ENCODE assay signal across 18 cellular contexts in genomic region chr22:16603448-16603768, GRCh38. TPM values are rescaled to one million over a fixed set of nuclear protein-coding genes. Genes with fewer than 3 reads are reported as not detected.
DNase-seq lines count a peak whose midpoint lies in the region; ATAC-seq, FAIRE-seq and TF ChIP-seq lines count a peak whose summit lies in the region.
"Had no signal": no experiment of that assay in that cellular context is flagged by ENCODE, and none has a peak within 500 bp of the region (broad histone marks: within the 10 kb centered on the region; RNA-seq: fewer than 3 reads in every experiment).

No MANE protein-coding gene starts in this region.

- H3K27me3 Mint-ChIP-seq in activated CD4-positive, alpha-beta T cell treated with anti-CD3 and anti-CD28 coated beads for 36 hours = peaks cover 28% of the 10 kb centered on the region
- H3K27me3 Mint-ChIP-seq: brain had no signal

- H3K9me3 Mint-ChIP-seq in activated CD4-positive, alpha-beta T cell treated with anti-CD3 and anti-CD28 coated beads for 36 hours (ENCODE audit: low read depth) = no peaks in the 10 kb centered on the region

- peaks cover 0 to 11% (median 4%) of the 10 kb centered on the region in 3 donors for H3K4me1 ChIP-seq in esophagus squamous epithelium
- H3K4me1 ChIP-seq in skeletal muscle tissue (ENCODE audit: control insufficient read depth in 3 of 3, insufficient read depth in 3 of 3, low read length in 3 of 3) = no peaks in the 10 kb centered on the region
- no peaks in the 10 kb centered on the region for H3K4me1 ChIP-seq in hepatocyte (ENCODE audit: insufficient read depth)

- POLR2A ChIA-PET in activated CD4-positive, alpha-beta T cell treated with anti-CD3 and anti-CD28 coated beads for 36 hours (lab: Charles Lee) = no interaction called here

- intact Hi-C loops in activated CD4-positive, alpha-beta T cell treated with anti-CD3 and anti-CD28 coated beads for 36 hours (cut with DNase I, micrococcal nuclease) = no loop called here
- intact Hi-C loops in esophagus squamous epithelium (cut with DNase I) = no loop called here

- H3K27me3 ChIP-seq in esophagus squamous epithelium = peaks cover 0 to 84% (median 0%) of the 10 kb centered on the region in 4 donors
- H3K27me3 ChIP-seq in skeletal muscle tissue (ENCODE audit: control insufficient read depth in 3 of 3, insufficient read depth in 3 of 3, low read length in 3 of 3) = peaks cover 3 to 9% (median 8%) of the 10 kb centered on the region in 3 donors
- H3K27me3 ChIP-seq in hepatocyte = no peaks in the 10 kb centered on the region

- no peak overlapping the region for H2AFZ ChIP-seq in hepatocyte

- H4K20me1 ChIP-seq in hepatocyte (ENCODE audit: insufficient read depth, poor library complexity, severe bottlenecking) = no peaks in the 10 kb centered on the region

- no peaks in the 10 kb centered on the region for H3K9me2 ChIP-seq in hepatocyte (replicated peaks; ENCODE audit: insufficient read depth)

- no peak overlapping the region for H3K9ac ChIP-seq in SK-N-MC (ENCODE audit: insufficient read length)
- peak overlapping the region in 1 of 3 donors; percentile 23 for H3K9ac ChIP-seq in skeletal muscle tissue (ENCODE audit: low read depth in 1 of 3, low read length in 3 of 3)

- no peaks in the 10 kb centered on the region for H3K79me2 ChIP-seq in hepatocyte

- TF ChIP-seq POLR2A in esophagus squamous epithelium (IDR thresholded peaks at IDR 0.05) = no peak

- no peak overlapping the region for H3K27ac Mint-ChIP-seq in activated CD4-positive, alpha-beta T cell treated with anti-CD3 and anti-CD28 coated beads for 36 hours
- H3K27ac Mint-ChIP-seq: brain had no signal

- CTCF ChIA-PET in activated CD4-positive, alpha-beta T cell treated with anti-CD3 and anti-CD28 coated beads for 36 hours (lab: Charles Lee) = interaction anchor here (1.0 kb wide), 1 partner anchor 57 kb away, joined by 3 read pairs; no protein-coding TSS in a partner anchor

- ATAC-seq in activated CD4-positive, alpha-beta T cell treated with anti-CD3 and anti-CD28 coated beads for 36 hours = no peak
- ATAC-seq: mucosa of descending colon had no signal

- peaks cover 10% of the 10 kb centered on the region for H3K4me1 Mint-ChIP-seq in activated CD4-positive, alpha-beta T cell treated with anti-CD3 and anti-CD28 coated beads for 36 hours
- H3K4me1 Mint-ChIP-seq: brain had no signal

- DNase-seq in activated CD4-positive, alpha-beta T cell treated with anti-CD3 and anti-CD28 coated beads for 36 hours = no peak
- DNase-seq in activated CD4-positive, alpha-beta T cell treated with anti-CD3 and anti-CD28 coated beads, Interleukin-2, amount 50 U/mL, for 1 hour = no peak
- DNase-seq in SK-N-MC (ENCODE audit: low read depth, low spot score) (no peak), esophagus squamous epithelium (lab: John Stamatoyannopoulos, UW) (no peak), substantia nigra (lab: John Stamatoyannopoulos, UW) (no peak), urothelium cell line (ENCODE audit: low spot score) (no peak), hepatocyte (ENCODE audit: low spot score) (no peak)
- DNase-seq: GF-D8, kidney, mucosa of descending colon, NCI-H2107, NCI-H82 had no signal

- H3K4me3 Mint-ChIP-seq in activated CD4-positive, alpha-beta T cell treated with anti-CD3 and anti-CD28 coated beads for 36 hours = peak overlapping the region; percentile 48
- H3K4me3 Mint-ChIP-seq: brain had no signal

- WGBS in esophagus squamous epithelium, 2 donors = 13 to 16% methylated on average over 6 of the region's 6 CpGs
- WGBS in hepatocyte (ENCODE audit: low lambda C conversion rate, missing lambda C conversion rate) = 60% methylated on average over 6 of the region's 6 CpGs

- H3K36me3 ChIP-seq in SK-N-MC (ENCODE audit: insufficient read depth, low read length) (no peaks in the 10 kb centered on the region), esophagus squamous epithelium (no peaks in the 10 kb centered on the region), skeletal muscle tissue (ENCODE audit: control insufficient read depth in 3 of 3, insufficient read depth in 3 of 3, low read length in 3 of 3) (no peaks in the 10 kb centered on the region), hepatocyte (replicated peaks; ENCODE audit: insufficient read depth, low read depth) (no peaks in the 10 kb centered on the region)

- no peaks in the 10 kb centered on the region for H3K9me3 ChIP-seq in SK-N-MC (ENCODE audit: low read depth, low read length)
- H3K9me3 ChIP-seq in esophagus squamous epithelium = no peaks in the 10 kb centered on the region
- H3K9me3 ChIP-seq in skeletal muscle tissue (ENCODE audit: control insufficient read depth in 3 of 3, low read length in 3 of 3) = no peaks in the 10 kb centered on the region
- H3K9me3 ChIP-seq in hepatocyte (ENCODE audit: low read depth) = no peaks in the 10 kb centered on the region

- H3K36me3 Mint-ChIP-seq in activated CD4-positive, alpha-beta T cell treated with anti-CD3 and anti-CD28 coated beads for 36 hours (ENCODE audit: low read depth) = peaks cover 1% of the 10 kb centered on the region
- H3K36me3 Mint-ChIP-seq: brain had no signal

- H3K27ac ChIP-seq in SK-N-MC (no peak overlapping the region), esophagus squamous epithelium (peak overlapping the region in 2 of 4 donors; percentile 7 to 55), skeletal muscle tissue (ENCODE audit: low read depth, low read length) (no peak overlapping the region), substantia nigra (ENCODE audit: low read depth, low read length, poor library complexity, severe bottlenecking) (no peak overlapping the region), hepatocyte (no peak overlapping the region)

- TF ChIP-seq CTCF in esophagus squamous epithelium (IDR thresholded peaks at IDR 0.05) (no peak), hepatocyte (IDR thresholded peaks at IDR 0.05; ENCODE audit: poor library complexity) (no peak)

- no peak for FAIRE-seq in urothelium cell line (lab: Jason Lieb, UNC)
- FAIRE-seq: kidney had no signal

- H3K4me2 ChIP-seq in hepatocyte = no peak overlapping the region

- H3K4me3 ChIP-seq in SK-N-MC = peak overlapping the region; percentile 72
- H3K4me3 ChIP-seq in esophagus squamous epithelium = peak overlapping the region in 3 of 4 donors; percentile 48 to 60 (median 51)
- peak overlapping the region in 2 of 3 donors; percentile 23 to 46 for H3K4me3 ChIP-seq in skeletal muscle tissue (ENCODE audit: low read length in 3 of 3)
- H3K4me3 ChIP-seq in hepatocyte = no peak overlapping the region
- H3K4me3 ChIP-seq: mucosa of descending colon had no signal

RNA-seq across cellular contexts. Expression of gene CCT8L2, which starts 10.8 kb away (rescaled TPM):
- total RNA-seq in activated CD4-positive, alpha-beta T cell treated with anti-CD3 and anti-CD28 coated beads for 36 hours = not detected
- total RNA-seq in esophagus squamous epithelium (not detected), skeletal muscle tissue (not detected), hepatocyte (not detected in 2 replicates)
- polyA plus RNA-seq in hepatocyte = not detected in 2 replicates
- total RNA-seq: A172; frontal cortex; kidney; mucosa of descending colon; pulmonary artery endothelial cell; T-helper 2 cell treated with Interferon-gamma antibody and Interleukin-4, amounts not matched to agents 100 ng/mL and 5 ng/mL, for 36 hours had no signal
